11 cellular contexts compared by ENCODE assay signal in genomic region chr15:77568960-77569646, GRCh38.
A peak's percentile ranks its signal among the peaks of the same experiment; 100 is the strongest.
DNase-seq lines count a peak whose midpoint lies in the region; ATAC-seq lines count a peak whose summit lies in the region.
"Had no signal": no experiment of that assay in that cellular context is flagged by ENCODE, and none has a peak within 500 bp of the region (broad histone marks: within the 10 kb centered on the region; RNA-seq: fewer than 3 reads in every experiment).

No MANE protein-coding gene starts in this region.

- H3K4me3 Mint-ChIP-seq in activated T-cell treated with anti-CD3 and anti-CD28 coated beads, Interleukin-2, amount 50 U/mL, for 4 hours, result no peak overlapping the region

- no peaks in the 10 kb centered on the region for H3K9me3 Mint-ChIP-seq in activated T-cell treated with anti-CD3 and anti-CD28 coated beads, Interleukin-2, amount 50 U/mL, for 4 hours

- H3K27me3 Mint-ChIP-seq in activated T-cell treated with anti-CD3 and anti-CD28 coated beads, Interleukin-2, amount 50 U/mL, for 4 hours (ENCODE audit: low read depth), result peaks cover 2% of the 10 kb centered on the region

- no peaks in the 10 kb centered on the region for H3K27me3 ChIP-seq in HUES64 (ENCODE audit: insufficient read depth, low read length)
- H3K27me3 ChIP-seq in iPS-15b (ENCODE audit: control insufficient read depth, insufficient read depth, low read length), result no peaks in the 10 kb centered on the region
- H3K27me3 ChIP-seq in skeletal muscle tissue (ENCODE audit: control insufficient read depth in 3 of 3, insufficient read depth in 3 of 3, low read length in 3 of 3), result peaks cover 0 to 5% (median 4%) of the 10 kb centered on the region in 3 donors
- H3K27me3 ChIP-seq: gastrocnemius medialis had no signal

- DNase-seq in amniotic epithelial cell (ENCODE audit: low read depth) (peak; percentile 55), DMS79 treated with DMSO at 0.1 percent for 48 hours (lab: John Stamatoyannopoulos, UW) (no peak)
- DNase-seq in activated T-cell treated with anti-CD3 and anti-CD28 coated beads, Interleukin-2, amount 50 U/mL, for 4 hours, result no peak
- DNase-seq: gastrocnemius medialis; NCI-H1930; stimulated activated CD4-positive, alpha-beta T cell treated with anti-CD3 and anti-CD28 coated beads, Interleukin-4, amount 100 ng/mL, for 24 hours had no signal

- H3K9me3 ChIP-seq in HUES64 (ENCODE audit: insufficient read depth, low read depth, low read length) (no peaks in the 10 kb centered on the region), iPS-15b (ENCODE audit: control insufficient read depth, insufficient read depth, low read length) (no peaks in the 10 kb centered on the region), skeletal muscle tissue (ENCODE audit: control insufficient read depth in 3 of 3, low read length in 3 of 3) (no peaks in the 10 kb centered on the region)
- H3K9me3 ChIP-seq: gastrocnemius medialis had no signal

- H3K36me3 ChIP-seq in HUES64 (ENCODE audit: insufficient read depth, low read length) (no peaks in the 10 kb centered on the region), iPS-15b (ENCODE audit: control insufficient read depth, insufficient read depth, low read length) (no peaks in the 10 kb centered on the region), skeletal muscle tissue (ENCODE audit: control insufficient read depth in 3 of 3, insufficient read depth in 3 of 3, low read length in 3 of 3) (no peaks in the 10 kb centered on the region)
- H3K36me3 ChIP-seq: gastrocnemius medialis had no signal

- H3K4me3 ChIP-seq in HUES64 (ENCODE audit: low read length) (no peak overlapping the region), iPS-15b (ENCODE audit: low read depth, low read length) (no peak overlapping the region), skeletal muscle tissue (ENCODE audit: low read length in 3 of 3) (peak overlapping the region; percentile 29 to 49 (median 36))

- H3K4me1 ChIP-seq in HUES64 (ENCODE audit: insufficient read depth, low read length) (peaks cover 15% of the 10 kb centered on the region), iPS-15b (ENCODE audit: control insufficient read depth, insufficient read depth, low read length) (peaks cover 12% of the 10 kb centered on the region), skeletal muscle tissue (ENCODE audit: control insufficient read depth in 3 of 3, insufficient read depth in 3 of 3, low read length in 3 of 3) (no peaks in the 10 kb centered on the region)

- H3K4me1 Mint-ChIP-seq in activated T-cell treated with anti-CD3 and anti-CD28 coated beads, Interleukin-2, amount 50 U/mL, for 4 hours (ENCODE audit: low read depth), result peaks cover 2% of the 10 kb centered on the region

- H3K9ac ChIP-seq in HUES64 (ENCODE audit: low read depth, low read length) (0 out of 2 replicates have a peak overlapping the region, but pooled peaks have one; percentile 24), iPS-15b (ENCODE audit: low read depth, low read length) (peak overlapping the region; percentile 79), skeletal muscle tissue (ENCODE audit: low read depth in 1 of 3, low read length in 3 of 3) (peak overlapping the region in 2 of 3 donors; percentile 17 to 40)

- H3K27ac ChIP-seq in HUES64 (ENCODE audit: low read depth, low read length), result no peak overlapping the region
- no peak overlapping the region for H3K27ac ChIP-seq in skeletal muscle tissue (ENCODE audit: low read depth, low read length)
- H3K27ac ChIP-seq: gastrocnemius medialis had no signal

- 72% methylated on average over 23 of the region's 23 CpGs for WGBS in HUES64

- no peaks in the 10 kb centered on the region for H3K36me3 Mint-ChIP-seq in activated T-cell treated with anti-CD3 and anti-CD28 coated beads, Interleukin-2, amount 50 U/mL, for 4 hours (ENCODE audit: insufficient read depth)

- ATAC-seq in activated T-cell treated with anti-CD3 and anti-CD28 coated beads, Interleukin-2, amount 50 U/mL, for 4 hours, result no peak
- ATAC-seq in GM21526 (IDR thresholded peaks at IDR 0.05; ENCODE audit: low FRiP score, unreplicated experiment) (no peak), GM19023 (IDR thresholded peaks at IDR 0.05; ENCODE audit: unreplicated experiment) (no peak)

Comparison
In these comparisons a context has a peak if more than half of its experiments do, and no peak if none do; other contexts are left out.
1. H3K4me3 ChIP-seq: peak in skeletal muscle tissue (3 of 3); none in HUES64 (single experiment) and iPS-15b (single experiment).
2. H3K9ac ChIP-seq: peak in every context shown above with its lines; median percentile 79 in iPS-15b; 28 in skeletal muscle tissue; 24 in HUES64.